ENCODE assay signal across 3 cellular contexts in the genomic region with DNA sequence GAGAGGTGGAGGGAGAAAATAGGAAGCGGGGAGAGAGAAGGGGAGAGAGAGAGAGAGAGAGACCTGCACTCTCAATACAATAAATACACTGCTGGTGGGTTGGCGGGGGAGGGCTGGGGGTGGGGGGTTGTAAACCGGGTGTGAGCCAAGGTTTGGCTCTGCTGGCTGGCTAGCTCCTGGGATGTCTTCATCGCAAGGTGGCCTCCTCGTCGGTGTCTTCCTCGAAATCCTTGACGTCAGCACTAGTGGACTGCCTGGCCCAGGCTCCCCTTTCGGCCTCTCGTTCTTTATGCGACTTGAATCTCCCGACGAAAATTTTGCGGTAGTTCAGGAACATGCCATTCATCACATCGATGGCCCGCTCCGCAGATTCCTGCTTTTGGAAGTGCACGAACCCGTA. TPM values are rescaled to one million over a fixed set of nuclear protein-coding genes. Genes with fewer than 3 reads are reported as not detected.
"Had no signal": no experiment of that assay in that cellular context is flagged by ENCODE, and none has a peak within 500 bp of the region (broad histone marks: within the 10 kb centered on the region; RNA-seq: fewer than 3 reads in every experiment).

No MANE protein-coding gene starts in this region.

RNA-seq across cellular contexts. Expression of gene PABPC1L2A, which starts 0.7 kb away (rescaled TPM):
- total RNA-seq: GM23248, H4, HFFc6 had no signal
- polyA plus RNA-seq: GM23248 had no signal
